8 cellular contexts compared by ENCODE assay signal in genomic region chr14:103628684-103629502, GRCh38. TPM values are rescaled to one million over a fixed set of nuclear protein-coding genes. Genes with fewer than 3 reads are reported as not detected.
DNase-seq lines count a peak whose midpoint lies in the region; ATAC-seq and TF ChIP-seq lines count a peak whose summit lies in the region.

KLC1 (plus strand) TSS chr14:103629211; CDS start chr14:103654565, 25,354 bp downstream.

- no peak for TF ChIP-seq CTCF in BE2C (IDR thresholded peaks at IDR 0.05; ENCODE audit: low read depth, low read length)
- TF ChIP-seq CTCF in esophagus muscularis mucosa (IDR thresholded peaks at IDR 0.05), result no peak

- intact Hi-C loops in esophagus muscularis mucosa (cut with DNase I), result loop anchor here (5.0 kb wide), 1 partner anchor 52 kb away; no protein-coding TSS in a partner anchor

- H3K27me3 ChIP-seq in BE2C, result no peaks in the 10 kb centered on the region
- no peaks in the 10 kb centered on the region for H3K27me3 ChIP-seq in esophagus muscularis mucosa

- H3K4me1 ChIP-seq in BE2C (peaks cover 9% of the 10 kb centered on the region), esophagus muscularis mucosa (peaks cover 60 to 71% (median 70%) of the 10 kb centered on the region in 4 donors)

- H3K4me3 ChIP-seq in BE2C (ENCODE audit: low read depth, low read length), result peak within 1 kb of the TSS; percentile 92
- H3K4me3 ChIP-seq in esophagus muscularis mucosa, result peak within 1 kb of the TSS; percentile 82 to 98 (median 96)

- peak; percentile 86 for DNase-seq in BE2C
- peak; percentile 75 for DNase-seq in OCI-M1 (lab: John Stamatoyannopoulos, UW)
- peak; percentile 90 to 91 for DNase-seq in activated T-cell treated with anti-CD3 and anti-CD28 coated beads, Interleukin-2, amount 50 U/mL, for 48 hours
- peak; percentile 94 for DNase-seq in esophagus muscularis mucosa (ENCODE audit: extremely low spot score)
- peak; percentile 86 for DNase-seq in myocyte (ENCODE audit: low read depth)
- peak; percentile 65 to 80 for DNase-seq in stimulated activated CD8-positive, alpha-beta memory T cell treated with anti-CD3 and anti-CD28 coated beads, Interleukin-7, amount 100 ng/mL, for 4 hours (ENCODE audit: low read depth in 2 of 2)

- ATAC-seq in GM19035 (IDR thresholded peaks at IDR 0.05; ENCODE audit: unreplicated experiment) (peak; percentile 65), HG03354 (IDR thresholded peaks at IDR 0.05; ENCODE audit: poor library complexity, severe bottlenecking, unreplicated experiment) (peak; percentile 60)

- H3K9me3 ChIP-seq in BE2C (no peaks in the 10 kb centered on the region), esophagus muscularis mucosa (no peaks in the 10 kb centered on the region)

- peak within 1 kb of the TSS; percentile 95 to 100 (median 99) for H3K27ac ChIP-seq in esophagus muscularis mucosa (replicated peaks in 1 of 4)

- peaks cover 3% of the 10 kb centered on the region for H3K36me3 ChIP-seq in BE2C
- peaks cover 0 to 19% (median 4%) of the 10 kb centered on the region in 4 donors for H3K36me3 ChIP-seq in esophagus muscularis mucosa

- TF ChIP-seq EP300 in esophagus muscularis mucosa (IDR thresholded peaks at IDR 0.05), result no peak

- 1% methylated on average over 36 of the region's 97 CpGs for WGBS in esophagus muscularis mucosa

- peak; percentile 93 for TF ChIP-seq POLR2A in esophagus muscularis mucosa (IDR thresholded peaks at IDR 0.05; ENCODE audit: low read depth)

RNA-seq across cellular contexts. Expression of gene KLC1, which starts in this region (rescaled TPM):
- 184 TPM for polyA plus RNA-seq in BE2C (2012; ENCODE audit: insufficient read depth, insufficient read length, low read depth)
- total RNA-seq in esophagus muscularis mucosa, result 100 to 1,000 TPM; 285 to 343 (median 312) TPM
- 669 and 703 TPM in 2 replicates for total RNA-seq in myocyte
- 225 TPM for polyA plus RNA-seq in myocyte (2012)

Comparison
In these comparisons a context has a peak if more than half of its experiments do, and no peak if none do; other contexts are left out.
1. Peak in every context shown above with its lines: DNase-seq, ATAC-seq, H3K4me3 ChIP-seq and H3K27ac ChIP-seq.